In the genomic region with DNA sequence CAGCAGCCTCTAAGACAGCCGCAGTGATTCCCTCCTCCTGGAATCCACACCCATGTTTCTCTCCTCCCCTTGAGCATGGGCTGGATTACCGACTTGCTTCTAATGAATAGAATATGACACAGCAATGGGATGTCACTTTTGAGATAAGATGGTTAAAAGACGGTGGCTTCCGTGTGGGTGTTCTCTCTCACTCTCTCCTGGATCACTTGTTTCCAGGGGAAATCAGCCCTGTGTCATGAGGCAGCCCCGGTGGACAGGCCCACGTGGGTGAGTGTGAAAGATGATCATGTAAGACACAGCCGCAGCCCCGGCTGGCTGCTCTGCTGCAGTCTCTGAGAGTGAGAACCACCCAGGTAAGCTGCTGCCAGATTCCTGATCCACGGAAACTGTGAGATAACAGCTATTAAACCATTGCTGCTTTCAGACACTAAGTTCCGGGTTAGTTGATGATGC, we compare ENCODE assay signal across 1 cellular context.
A peak's percentile ranks its signal among the peaks of the same experiment; 100 is the strongest.
TF ChIP-seq lines count a peak whose summit lies in the region.

No MANE protein-coding gene starts in this region.

TF ChIP-seq in SK-N-SH, 30 proteins besides CTCF, POLR2A, EP300 and RAD21:
- TF ChIP-seq SIN3A (IDR thresholded peaks at IDR 0.05; ENCODE audit: borderline replicate concordance, low read depth, low read length) (no peak), NRF1 (IDR thresholded peaks at IDR 0.05; ENCODE audit: low read depth, low read length) (no peak), POLR2AphosphoS5 (IDR thresholded peaks at IDR 0.05; ENCODE audit: low read depth, low read length) (no peak), TEAD4 (IDR thresholded peaks at IDR 0.05; ENCODE audit: borderline replicate concordance, insufficient read depth) (no peak), TAF1 (IDR thresholded peaks at IDR 0.05; ENCODE audit: borderline replicate concordance, low read depth, low read length) (no peak), RCOR1 (IDR thresholded peaks at IDR 0.05; ENCODE audit: low read length) (no peak), GABPA (IDR thresholded peaks at IDR 0.05; ENCODE audit: low read depth) (no peak), MXI1 (IDR thresholded peaks at IDR 0.05; ENCODE audit: low read depth, low read length) (peak; percentile 79), YY1 (IDR thresholded peaks at IDR 0.05; ENCODE audit: low read depth) (no peak), RXRA (IDR thresholded peaks at IDR 0.05; ENCODE audit: borderline replicate concordance, low read depth) (no peak), ELF1 (IDR thresholded peaks at IDR 0.05) (no peak), RFX5 (IDR thresholded peaks at IDR 0.05; ENCODE audit: low read length) (peak; percentile 95)
- TF ChIP-seq, protein P1, sequence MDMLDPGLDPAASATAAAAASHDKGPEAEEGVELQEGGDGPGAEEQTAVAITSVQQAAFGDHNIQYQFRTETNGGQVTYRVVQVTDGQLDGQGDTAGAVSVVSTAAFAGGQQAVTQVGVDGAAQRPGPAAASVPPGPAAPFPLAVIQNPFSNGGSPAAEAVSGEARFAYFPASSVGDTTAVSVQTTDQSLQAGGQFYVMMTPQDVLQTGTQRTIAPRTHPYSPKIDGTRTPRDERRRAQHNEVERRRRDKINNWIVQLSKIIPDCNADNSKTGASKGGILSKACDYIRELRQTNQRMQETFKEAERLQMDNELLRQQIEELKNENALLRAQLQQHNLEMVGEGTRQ (IDR thresholded peaks at IDR 0.05; ENCODE audit: borderline replicate concordance, low read depth, low read length): no peak
TF ChIP-seq in SK-N-SH: peak in this region for 2.
